1 cellular context compared by ENCODE assay signal in the genomic region with DNA sequence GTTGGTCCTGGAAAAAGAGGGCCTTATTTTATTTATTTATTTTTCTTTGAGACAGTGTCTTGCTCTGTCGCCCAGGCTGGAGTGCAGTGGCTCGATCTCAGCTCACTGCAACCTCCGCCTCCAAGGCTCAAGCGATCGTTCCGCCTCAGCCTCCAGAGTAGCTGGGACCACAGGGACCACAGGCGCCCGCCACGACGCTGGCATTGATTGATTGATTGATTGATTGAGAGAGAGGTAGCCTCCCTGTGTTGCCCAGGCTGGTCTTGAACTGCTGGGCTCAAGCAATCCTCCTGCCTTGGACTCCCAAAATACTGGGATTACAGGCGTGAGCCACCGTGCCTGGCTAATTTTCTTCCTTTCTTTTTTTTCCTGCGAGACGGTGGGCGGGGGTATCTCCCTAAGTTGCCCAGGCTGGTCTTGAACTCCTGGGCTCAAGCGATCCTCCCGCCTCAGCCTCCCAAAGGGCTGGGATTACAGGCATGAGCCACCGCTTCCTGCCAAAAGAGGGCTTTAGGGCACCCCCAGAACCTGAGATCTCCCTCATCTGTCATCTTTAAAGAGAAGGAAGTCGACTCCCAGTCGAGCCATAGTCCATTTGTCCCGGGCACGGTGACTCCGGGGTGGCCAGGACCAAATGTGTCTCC.
TF ChIP-seq lines count a peak whose summit lies in the region.
"Not testable (repeated sequence)": the region's sequence is repeated elsewhere in the genome, so short reads cannot be mapped to it uniquely, and the experiment has no call there.

No MANE protein-coding gene starts in this region.

TF ChIP-seq in K562, 482 proteins besides CTCF, POLR2A, EP300 and RAD21:
- TF ChIP-seq, protein P1, sequence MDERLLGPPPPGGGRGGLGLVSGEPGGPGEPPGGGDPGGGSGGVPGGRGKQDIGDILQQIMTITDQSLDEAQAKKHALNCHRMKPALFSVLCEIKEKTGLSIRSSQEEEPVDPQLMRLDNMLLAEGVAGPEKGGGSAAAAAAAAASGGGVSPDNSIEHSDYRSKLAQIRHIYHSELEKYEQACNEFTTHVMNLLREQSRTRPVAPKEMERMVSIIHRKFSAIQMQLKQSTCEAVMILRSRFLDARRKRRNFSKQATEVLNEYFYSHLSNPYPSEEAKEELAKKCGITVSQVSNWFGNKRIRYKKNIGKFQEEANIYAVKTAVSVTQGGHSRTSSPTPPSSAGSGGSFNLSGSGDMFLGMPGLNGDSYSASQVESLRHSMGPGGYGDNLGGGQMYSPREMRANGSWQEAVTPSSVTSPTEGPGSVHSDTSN (CRISPR knock-in tag; IDR thresholded peaks at IDR 0.05; ENCODE audit: low read depth): not testable (repeated sequence)
- TF ChIP-seq, protein P1 (tag; conservative IDR thresholded peaks at IDR 0.05; ENCODE audit: low read depth): peak; percentile 56; the same call in 1 of the 2 replicates
- TF ChIP-seq, protein P2, sequence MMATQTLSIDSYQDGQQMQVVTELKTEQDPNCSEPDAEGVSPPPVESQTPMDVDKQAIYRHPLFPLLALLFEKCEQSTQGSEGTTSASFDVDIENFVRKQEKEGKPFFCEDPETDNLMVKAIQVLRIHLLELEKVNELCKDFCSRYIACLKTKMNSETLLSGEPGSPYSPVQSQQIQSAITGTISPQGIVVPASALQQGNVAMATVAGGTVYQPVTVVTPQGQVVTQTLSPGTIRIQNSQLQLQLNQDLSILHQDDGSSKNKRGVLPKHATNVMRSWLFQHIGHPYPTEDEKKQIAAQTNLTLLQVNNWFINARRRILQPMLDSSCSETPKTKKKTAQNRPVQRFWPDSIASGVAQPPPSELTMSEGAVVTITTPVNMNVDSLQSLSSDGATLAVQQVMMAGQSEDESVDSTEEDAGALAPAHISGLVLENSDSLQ (IDR thresholded peaks at IDR 0.05): peak; percentile 13; the same call in 1 of the 2 replicates
- 0 out of 2 replicates have a peak, but pooled peaks have one; percentile 35 for TF ChIP-seq CAMTA2 (CRISPR knock-in tag; conservative IDR thresholded peaks at IDR 0.05)
- TF ChIP-seq MEIS2 (IDR thresholded peaks at IDR 0.05; ENCODE audit: partially characterized antibody): peak; percentile 14
TF ChIP-seq in K562: peak in this region for 4; not testable (repeated sequence) for 478.
